Comparison of ENCODE assay signal across 27 cellular contexts in genomic region chr4:81595798-81596610, GRCh38.
"Had no signal": no experiment of that assay in that cellular context is flagged by ENCODE, and none has a peak within 500 bp of the region (broad histone marks: within the 10 kb centered on the region; RNA-seq: fewer than 3 reads in every experiment).

No MANE protein-coding gene starts in this region.

- H3K27ac Mint-ChIP-seq: activated T-helper 17 cell treated with anti-CD3 and anti-CD28 coated beads, Interleukin-2, amount 50 U/mL, for 72 hours; T-helper 17 cell; WTC11 had no signal

- H3K4me3 Mint-ChIP-seq: activated T-cell treated with anti-CD3 and anti-CD28 coated beads, Interleukin-2, amount 50 U/mL, for 4 hours; activated T-helper 17 cell treated with anti-CD3 and anti-CD28 coated beads, Interleukin-2, amount 50 U/mL, for 72 hours; naive thymus-derived CD8-positive, alpha-beta T cell; neural crest cell; T-helper 17 cell; WTC11 had no signal

- H2AFZ ChIP-seq: hepatocyte had no signal

- H3K36me3 Mint-ChIP-seq: naive thymus-derived CD8-positive, alpha-beta T cell; WTC11 had no signal

- H3K9me3 ChIP-seq: breast epithelium, pancreas, psoas muscle, thoracic aorta, uterus had no signal

- H3K4me2 ChIP-seq: hepatocyte had no signal

- H3K36me3 ChIP-seq: breast epithelium, gastroesophageal sphincter, lower lobe of right lung, pancreas, spleen, thoracic aorta, uterus had no signal

- H3K27ac ChIP-seq: breast epithelium, epithelial cell of prostate, gastroesophageal sphincter, hepatocyte, lower lobe of right lung, pancreas, psoas muscle, spleen, thoracic aorta, uterus had no signal

- H3K4me1 ChIP-seq: breast epithelium, pancreas, psoas muscle, uterus had no signal

- H3K9me3 Mint-ChIP-seq: activated T-cell treated with anti-CD3 and anti-CD28 coated beads, Interleukin-2, amount 50 U/mL, for 4 hours; activated T-helper 17 cell treated with anti-CD3 and anti-CD28 coated beads, Interleukin-2, amount 50 U/mL, for 72 hours; neural crest cell had no signal

- H3K27me3 Mint-ChIP-seq: naive thymus-derived CD8-positive, alpha-beta T cell had no signal

- H3K4me1 Mint-ChIP-seq: activated T-helper 17 cell treated with anti-CD3 and anti-CD28 coated beads, Interleukin-2, amount 50 U/mL, for 72 hours; T-helper 17 cell had no signal

- H3K4me3 ChIP-seq: breast epithelium, gastroesophageal sphincter, hepatocyte, lower lobe of right lung, pancreas, psoas muscle, spleen, thoracic aorta, uterus had no signal

- H3K27me3 ChIP-seq: breast epithelium, gastroesophageal sphincter, hepatocyte, pancreas, spleen, uterus had no signal

- ATAC-seq: activated T-cell treated with anti-CD3 and anti-CD28 coated beads, Interleukin-2, amount 50 U/mL, for 4 hours; activated T-helper 17 cell treated with anti-CD3 and anti-CD28 coated beads, Interleukin-2, amount 50 U/mL, for 72 hours; gastroesophageal sphincter; left cardiac atrium; lower lobe of right lung; naive thymus-derived CD8-positive, alpha-beta T cell; pancreas; psoas muscle; T-helper 17 cell; WTC11 had no signal

- H3K79me2 ChIP-seq: hepatocyte had no signal

- DNase-seq: activated CD4-positive, alpha-beta T cell treated with anti-CD3 and anti-CD28 coated beads for 1 hour; activated gamma-delta T cell treated with Interleukin-2 at 50 U/mL for 16 hours; activated naive CD4-positive, alpha-beta T cell treated with anti-CD3 and anti-CD28 coated beads, Interleukin-2, amount 50 U/mL, for 16 hours; activated T-cell treated with anti-CD3 and anti-CD28 coated beads, Interleukin-2, amount 50 U/mL, for 4 hours; central memory CD4-positive, alpha-beta T cell; islet precursor cell; left cardiac atrium; lower lobe of right lung; mesenchymal stem cell; naive thymus-derived CD8-positive, alpha-beta T cell; nucleus accumbens; pancreas; psoas muscle; spleen; stimulated activated naive CD4-positive, alpha-beta T cell treated with Interleukin-2 at 50 U/mL for 16 hours; T-helper 17 cell; T1000; trophoblast cell; uterus had no signal
